In the genomic region with DNA sequence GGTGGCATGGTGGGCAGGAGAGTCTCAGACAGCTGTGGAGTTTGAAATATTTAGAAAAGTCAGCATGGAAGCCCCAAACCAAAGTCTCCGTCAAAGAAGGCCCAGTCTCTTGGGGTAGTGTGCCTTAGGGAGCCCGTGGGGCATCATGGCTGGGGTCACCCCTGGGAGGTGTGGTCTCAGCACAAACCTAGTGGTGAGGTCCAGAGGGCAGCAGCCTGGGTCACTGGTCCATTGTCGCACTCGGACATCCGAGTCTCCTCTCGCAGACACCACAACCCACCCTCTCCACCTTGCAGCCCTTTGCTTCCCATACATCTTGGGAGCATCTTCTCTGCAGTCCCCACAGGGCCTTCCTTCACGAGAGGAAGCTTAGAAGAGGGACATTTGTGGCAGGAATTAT, we compare ENCODE assay signal across 33 cellular contexts.
"Had no signal": no experiment of that assay in that cellular context is flagged by ENCODE, and none has a peak within 500 bp of the region (broad histone marks: within the 10 kb centered on the region; RNA-seq: fewer than 3 reads in every experiment).

No MANE protein-coding gene starts in this region.

- H3K27me3 Mint-ChIP-seq: activated B cell treated with CpG ODN at 0.5 μM for 24 hours; activated CD4-positive, alpha-beta memory T cell treated with anti-CD3 and anti-CD28 coated beads for 36 hours; activated CD4-positive, alpha-beta T cell treated with anti-CD3 and anti-CD28 coated beads, Interleukin-2, amount 10 ng/mL, durations not matched to agents 24 days and 14 days; activated CD8-positive, alpha-beta T cell treated with anti-CD3 and anti-CD28 coated beads for 36 hours; activated naive CD8-positive, alpha-beta T cell treated with anti-CD3 and anti-CD28 coated beads for 36 hours had no signal

- ATAC-seq: activated CD8-positive, alpha-beta T cell treated with anti-CD3 and anti-CD28 coated beads for 36 hours; activated naive CD4-positive, alpha-beta T cell treated with anti-CD3 and anti-CD28 coated beads, Interleukin-2, amount 50 U/mL, for 72 hours; activated T-cell treated with anti-CD3 and anti-CD28 coated beads, Interleukin-2, amount 50 U/mL, for 4 hours; activated T-cell treated with anti-CD3 and anti-CD28 coated beads, Interleukin-2, amount 50 U/mL, for 72 hours; activated T-helper 17 cell treated with anti-CD3 and anti-CD28 coated beads, Interleukin-2, amount 50 U/mL, for 72 hours; body of pancreas had no signal

- H3K9me3 Mint-ChIP-seq: activated B cell treated with CpG ODN at 0.5 μM for 24 hours; activated CD4-positive, alpha-beta memory T cell treated with anti-CD3 and anti-CD28 coated beads for 36 hours; activated CD4-positive, alpha-beta T cell treated with anti-CD3 and anti-CD28 coated beads, Interleukin-2, amount 10 ng/mL, durations not matched to agents 24 days and 14 days; activated CD8-positive, alpha-beta T cell treated with anti-CD3 and anti-CD28 coated beads for 36 hours; activated naive CD4-positive, alpha-beta T cell treated with anti-CD3 and anti-CD28 coated beads for 36 hours; activated naive CD4-positive, alpha-beta T cell treated with anti-CD3 and anti-CD28 coated beads, Interleukin-2, amount 50 U/mL, for 72 hours; activated naive CD8-positive, alpha-beta T cell treated with anti-CD3 and anti-CD28 coated beads for 36 hours; activated T-cell treated with anti-CD3 and anti-CD28 coated beads, Interleukin-2, amount 50 U/mL, for 4 hours; activated T-helper 1 cell treated with anti-CD3 and anti-CD28 coated beads, Interleukin-12 subunit alpha, Interleukin-12 subunit beta, Interleukin-2, Interleukin-4 antibody, amounts not matched to agents 30 ng/mL and 10 ng/mL and 1 ng/mL, durations not matched to agents 14 hours and 24 hours and 36 hours; activated T-helper 17 cell treated with anti-CD3 and anti-CD28 coated beads, Interleukin-2, amount 50 U/mL, for 72 hours; T-helper 1 cell treated with Interleukin-12 subunit alpha and Interleukin-12 subunit beta and Interleukin-4 antibody, amounts not matched to agents 30 μg/mL and 1 μg/mL, for 36 hours; T-helper 2 cell treated with Interferon-gamma antibody and Interleukin-4, amounts not matched to agents 5 μg/mL and 100 μg/mL, for 36 hours had no signal

- H3K27ac Mint-ChIP-seq: activated B cell treated with CpG ODN at 0.5 μM for 24 hours; activated CD4-positive, alpha-beta memory T cell treated with anti-CD3 and anti-CD28 coated beads for 36 hours; activated CD4-positive, alpha-beta T cell treated with anti-CD3 and anti-CD28 coated beads, Interleukin-2, amount 10 ng/mL, durations not matched to agents 24 days and 14 days; activated CD8-positive, alpha-beta T cell treated with anti-CD3 and anti-CD28 coated beads for 36 hours; activated naive CD4-positive, alpha-beta T cell treated with anti-CD3 and anti-CD28 coated beads for 36 hours; activated naive CD4-positive, alpha-beta T cell treated with anti-CD3 and anti-CD28 coated beads, Interleukin-2, amount 50 U/mL, for 72 hours; activated naive CD8-positive, alpha-beta T cell treated with anti-CD3 and anti-CD28 coated beads for 36 hours; activated T-cell treated with anti-CD3 and anti-CD28 coated beads, Interleukin-2, amount 50 U/mL, for 72 hours; activated T-helper 1 cell treated with anti-CD3 and anti-CD28 coated beads, Interleukin-12 subunit alpha, Interleukin-12 subunit beta, Interleukin-2, Interleukin-4 antibody, amounts not matched to agents 30 ng/mL and 10 ng/mL and 1 ng/mL, durations not matched to agents 14 hours and 24 hours and 36 hours; activated T-helper 17 cell treated with anti-CD3 and anti-CD28 coated beads, Interleukin-2, amount 50 U/mL, for 72 hours; T-helper 1 cell treated with Interleukin-12 subunit alpha and Interleukin-12 subunit beta and Interleukin-4 antibody, amounts not matched to agents 30 μg/mL and 1 μg/mL, for 36 hours; T-helper 2 cell treated with Interferon-gamma antibody and Interleukin-4, amounts not matched to agents 5 μg/mL and 100 μg/mL, for 36 hours had no signal

- H3K4me3 Mint-ChIP-seq: activated B cell treated with CpG ODN at 0.5 μM for 24 hours; activated CD4-positive, alpha-beta memory T cell treated with anti-CD3 and anti-CD28 coated beads for 36 hours; activated CD4-positive, alpha-beta T cell treated with anti-CD3 and anti-CD28 coated beads, Interleukin-2, amount 10 ng/mL, durations not matched to agents 24 days and 14 days; activated CD8-positive, alpha-beta T cell treated with anti-CD3 and anti-CD28 coated beads for 36 hours; activated naive CD4-positive, alpha-beta T cell treated with anti-CD3 and anti-CD28 coated beads for 36 hours; activated naive CD8-positive, alpha-beta T cell treated with anti-CD3 and anti-CD28 coated beads for 36 hours; activated T-cell treated with anti-CD3 and anti-CD28 coated beads, Interleukin-2, amount 50 U/mL, for 4 hours; activated T-cell treated with anti-CD3 and anti-CD28 coated beads, Interleukin-2, amount 50 U/mL, for 72 hours; activated T-helper 1 cell treated with anti-CD3 and anti-CD28 coated beads, Interleukin-12 subunit alpha, Interleukin-12 subunit beta, Interleukin-2, Interleukin-4 antibody, amounts not matched to agents 30 ng/mL and 10 ng/mL and 1 ng/mL, durations not matched to agents 14 hours and 24 hours and 36 hours; activated T-helper 17 cell treated with anti-CD3 and anti-CD28 coated beads, Interleukin-2, amount 50 U/mL, for 72 hours; T-helper 1 cell treated with Interleukin-12 subunit alpha and Interleukin-12 subunit beta and Interleukin-4 antibody, amounts not matched to agents 30 μg/mL and 1 μg/mL, for 36 hours; T-helper 2 cell treated with Interferon-gamma antibody and Interleukin-4, amounts not matched to agents 5 μg/mL and 100 μg/mL, for 36 hours had no signal

- DNase-seq: activated B cell treated with CpG ODN at 0.5 μM for 24 hours; activated CD4-positive, alpha-beta memory T cell treated with anti-CD3 and anti-CD28 coated beads for 36 hours; activated CD4-positive, alpha-beta T cell treated with anti-CD3 and anti-CD28 coated beads for 4 hours; activated CD4-positive, alpha-beta T cell treated with anti-CD3 and anti-CD28 coated beads, Interleukin-2, amount 50 U/mL, for 1 hour; activated CD4-positive, alpha-beta T cell treated with anti-CD3 and anti-CD28 coated beads, Interleukin-2, amount 50 U/mL, for 4 hours; activated CD4-positive, CD25-positive, alpha-beta regulatory T cell treated with anti-CD3 and anti-CD28 coated beads, Interleukin-2, amount 50 U/mL, for 72 hours; activated CD8-positive, alpha-beta memory T cell treated with anti-CD3 and anti-CD28 coated beads, Interleukin-2, amount 50 U/mL, for 4 hours; activated CD8-positive, alpha-beta T cell treated with anti-CD3 and anti-CD28 coated beads for 36 hours; activated effector memory CD4-positive, alpha-beta T cell treated with anti-CD3 and anti-CD28 coated beads, Interleukin-2, amount 50 U/mL, for 16 hours; activated gamma-delta T cell treated with Interleukin-2 at 50 U/mL for 16 hours; activated naive CD4-positive, alpha-beta T cell; activated naive CD4-positive, alpha-beta T cell treated with anti-CD3 and anti-CD28 coated beads for 36 hours; activated naive CD4-positive, alpha-beta T cell treated with anti-CD3 and anti-CD28 coated beads, Interleukin-2, amount 50 U/mL, for 16 hours; activated naive CD8-positive, alpha-beta T cell treated with anti-CD3 and anti-CD28 coated beads for 36 hours; activated T-cell treated with anti-CD3 and anti-CD28 coated beads for 4 hours; activated T-cell treated with anti-CD3 and anti-CD28 coated beads, Interleukin-2, amount 50 U/mL, for 1 hour; activated T-cell treated with anti-CD3 and anti-CD28 coated beads, Interleukin-2, amount 50 U/mL, for 4 hours; activated T-cell treated with anti-CD3 and anti-CD28 coated beads, Interleukin-2, amount 50 U/mL, for 72 hours; adrenal gland; amniotic stem cell; aorta; body of pancreas; brain microvascular endothelial cell; central memory CD4-positive, alpha-beta T cell; T-helper 1 cell; T-helper 2 cell; T-helper 9 cell had no signal

- H3K36me3 Mint-ChIP-seq: activated CD4-positive, alpha-beta memory T cell treated with anti-CD3 and anti-CD28 coated beads for 36 hours; activated naive CD4-positive, alpha-beta T cell treated with anti-CD3 and anti-CD28 coated beads, Interleukin-2, amount 50 U/mL, for 72 hours; activated naive CD8-positive, alpha-beta T cell treated with anti-CD3 and anti-CD28 coated beads for 36 hours had no signal

- H3K4me1 Mint-ChIP-seq: activated B cell treated with CpG ODN at 0.5 μM for 24 hours; activated CD4-positive, alpha-beta T cell treated with anti-CD3 and anti-CD28 coated beads, Interleukin-2, amount 10 ng/mL, durations not matched to agents 24 days and 14 days; activated naive CD8-positive, alpha-beta T cell treated with anti-CD3 and anti-CD28 coated beads for 36 hours; activated T-helper 17 cell treated with anti-CD3 and anti-CD28 coated beads, Interleukin-2, amount 50 U/mL, for 72 hours had no signal
